In genomic region chr12:102702447-102703114, GRCh38 we compare ENCODE assay signal across 8 cellular contexts.
DNase-seq lines count a peak whose midpoint lies in the region; ATAC-seq, FAIRE-seq and TF ChIP-seq lines count a peak whose summit lies in the region.

No MANE protein-coding gene starts in this region.

- no peaks in the 10 kb centered on the region for H3K23me2 ChIP-seq in H1 (ENCODE audit: low read depth, low read length)

- H3K9ac ChIP-seq in H1 (replicated peaks in 1 of 4; ENCODE audit: extremely low read depth in 1 of 4, low read depth in 3 of 4, low read length in 3 of 4): no peak overlapping the region

- DNase-seq in AG10803 (ENCODE audit: low read depth): peak; percentile 79
- DNase-seq in GM04504 (ENCODE audit: low read depth): peak; percentile 50
- peak; percentile 54 for DNase-seq in RKO (ENCODE audit: low spot score)
- peak in 1 of 2 experiments; percentile 65 for DNase-seq in H1 (ENCODE audit: low read depth in 1 of 2, low spot score in 2 of 2)
- peak in 2 of 3 donors; percentile 24 to 53 for DNase-seq in mucosa of descending colon
- DNase-seq in cerebellar nuclear complex (lab: John Stamatoyannopoulos, UW): no peak

- H3K4me1 ChIP-seq in H1 (replicated peaks in 1 of 4; ENCODE audit: control insufficient read depth in 3 of 4, insufficient read depth in 4 of 4, low read length in 3 of 4) (no peaks in the 10 kb centered on the region), mucosa of descending colon (ENCODE audit: low read depth) (no peaks in the 10 kb centered on the region)

- no peak overlapping the region for H2BK20ac ChIP-seq in H1 (ENCODE audit: low read length)

- no peaks in the 10 kb centered on the region for H3K27me3 ChIP-seq in H1 (replicated peaks in 1 of 4; ENCODE audit: control insufficient read depth in 3 of 4, extremely low read depth in 1 of 4, insufficient read depth in 3 of 4, low read length in 3 of 4)

- H2AFZ ChIP-seq in H1 (ENCODE audit: low read length): 0 out of 2 replicates have a peak overlapping the region, but pooled peaks have one; percentile 53

- H3K56ac ChIP-seq in H1 (replicated peaks; ENCODE audit: insufficient read length, low read depth, low read length): no peak overlapping the region

- 53% methylated on average over 6 of the region's 6 CpGs; no CpG with 5 or more reads in 1 of the 2 experiments for WGBS in H1 (ENCODE audit: extremely low coverage in 1 of 2, insufficient coverage in 1 of 2, insufficient read length in 1 of 2, insufficient replicate concordance in 2 of 2, low coverage in 1 of 2, low lambda C conversion rate in 2 of 2, missing lambda C conversion rate in 1 of 2), 2 experiments

- H3K23ac ChIP-seq in H1 (ENCODE audit: insufficient read length): no peak overlapping the region

- H3K4me3 ChIP-seq in AG10803 (ENCODE audit: low read length): no peak overlapping the region
- H3K4me3 ChIP-seq in H1 (ENCODE audit: extremely low read depth in 1 of 4, insufficient read depth in 2 of 4, low read depth in 3 of 4, low read length in 4 of 4): no peak overlapping the region
- no peak overlapping the region for H3K4me3 ChIP-seq in mucosa of descending colon

- TF ChIP-seq EP300 in H1 (IDR thresholded peaks at IDR 0.05; ENCODE audit: borderline replicate concordance in 1 of 2, low read depth in 2 of 2, low read length in 2 of 2): no peak

- POLR2A ChIA-PET in H1 (lab: Charles Lee; ENCODE audit: partially characterized antibody): no interaction called here

- no peak overlapping the region for H2AK5ac ChIP-seq in H1 (ENCODE audit: low read depth, low read length)

- no peaks in the 10 kb centered on the region for H3K79me1 ChIP-seq in H1 (ENCODE audit: low read depth, low read length)

- H4K5ac ChIP-seq in H1 (ENCODE audit: insufficient read length, low read depth, low read length): no peak overlapping the region

- H3K4ac ChIP-seq in H1 (replicated peaks; ENCODE audit: insufficient read length, low read depth, low read length): no peak overlapping the region

- H3K79me2 ChIP-seq in H1 (ENCODE audit: control insufficient read depth in 1 of 2, insufficient read depth in 2 of 2, low read length in 2 of 2): no peaks in the 10 kb centered on the region

- no peaks in the 10 kb centered on the region for H3K9me3 ChIP-seq in H1 (ENCODE audit: insufficient read depth in 2 of 2, low read depth in 1 of 2, low read length in 1 of 2)
- H3K9me3 ChIP-seq in mucosa of descending colon: no peaks in the 10 kb centered on the region

- no peak overlapping the region for H2BK120ac ChIP-seq in H1 (replicated peaks; ENCODE audit: low read depth, low read length)

- H4K20me1 ChIP-seq in H1 (replicated peaks in 1 of 2; ENCODE audit: control insufficient read depth in 1 of 2, insufficient read depth in 2 of 2, low read length in 2 of 2): no peaks in the 10 kb centered on the region

- intact Hi-C loops in mucosa of descending colon (cut with DNase I, micrococcal nuclease): no loop called here

- no peak overlapping the region for H3K18ac ChIP-seq in H1 (ENCODE audit: extremely low read depth, low read length)

- H3K36me3 ChIP-seq in H1 (ENCODE audit: control insufficient read depth in 2 of 4, insufficient read depth in 4 of 4, low read length in 3 of 4) (no peaks in the 10 kb centered on the region), mucosa of descending colon (ENCODE audit: low read depth) (no peaks in the 10 kb centered on the region)

- peak; percentile 58 to 65 for TF ChIP-seq RAD21 in H1 (IDR thresholded peaks at IDR 0.05 in 1 of 2, conservative IDR thresholded peaks at IDR 0.05 in 1 of 2; ENCODE audit: low read depth in 2 of 2, low read length in 2 of 2)

- H2BK5ac ChIP-seq in H1 (ENCODE audit: low read depth, low read length): no peak overlapping the region

- no peak overlapping the region for H3K4me2 ChIP-seq in H1 (ENCODE audit: insufficient read depth in 1 of 2, low read depth in 2 of 2, low read length in 2 of 2)

- TF ChIP-seq POLR2A in H1 (IDR thresholded peaks at IDR 0.05; ENCODE audit: control extremely low read depth in 1 of 2, low read depth in 2 of 2, low read length in 2 of 2): no peak

- H4K8ac ChIP-seq in H1 (ENCODE audit: extremely low read depth, insufficient read depth, low read length): no peak overlapping the region

- peak; percentile 83 for TF ChIP-seq CTCF in AG10803 (conservative IDR thresholded peaks at IDR 0.05; ENCODE audit: low read length)
- peak in 2 of 3 experiments; percentile 58 to 61; a peak in 3 of 4 replicates for TF ChIP-seq CTCF in H1 (IDR thresholded peaks at IDR 0.05; ENCODE audit: control extremely low read depth in 1 of 3, insufficient read depth in 1 of 3, low read depth in 1 of 3, low read length in 3 of 3)
- TF ChIP-seq CTCF in mucosa of descending colon (IDR thresholded peaks at IDR 0.05): no peak

- no peak overlapping the region for H3K14ac ChIP-seq in H1 (ENCODE audit: insufficient read length)

- no peak overlapping the region for H2BK15ac ChIP-seq in H1 (ENCODE audit: low read length)

- ATAC-seq in HG03432 (IDR thresholded peaks at IDR 0.05; ENCODE audit: unreplicated experiment) (peak; percentile 60), mucosa of descending colon (peak; percentile 49), HG02763 (IDR thresholded peaks at IDR 0.05; ENCODE audit: unreplicated experiment) (no peak)

- CTCF ChIA-PET in H1 (lab: Charles Lee; ENCODE audit: partially characterized antibody): interaction anchor here (0.5 to 1.9 kb wide), 55 partner anchors 8 to 889 kb away, joined by 3 to 14 read pairs (median 3); no protein-coding TSS in a partner anchor

- no peak overlapping the region for H2BK12ac ChIP-seq in H1 (ENCODE audit: low read depth, low read length)

- no peak overlapping the region for H3K27ac ChIP-seq in H1 (ENCODE audit: low read depth, low read length)

- peak; percentile 78 for FAIRE-seq in H1 (lab: Jason Lieb, UNC)

- H4K91ac ChIP-seq in H1 (replicated peaks; ENCODE audit: insufficient read length, low read length): no peak overlapping the region

TF ChIP-seq in H1, 55 proteins besides CTCF, POLR2A, EP300 and RAD21:
- no peak for TF ChIP-seq EZH2 (IDR thresholded peaks at IDR 0.05; ENCODE audit: low read depth, low read length, severe bottlenecking)
- TF ChIP-seq TBP (IDR thresholded peaks at IDR 0.05; ENCODE audit: low read depth, low read length): no peak
- TF ChIP-seq FOSL1 (IDR thresholded peaks at IDR 0.05; ENCODE audit: insufficient read depth, low read depth, low read length): no peak
- TF ChIP-seq SP2 (IDR thresholded peaks at IDR 0.05; ENCODE audit: low read length): no peak
- TF ChIP-seq TAF1 (IDR thresholded peaks at IDR 0.05; ENCODE audit: low read depth, low read length): no peak
- TF ChIP-seq GABPA (IDR thresholded peaks at IDR 0.05; ENCODE audit: borderline replicate concordance, insufficient read depth, low read length): no peak

Comparison
In these comparisons a context has a peak if more than half of its experiments do, and no peak if none do; other contexts are left out.
1. DNase-seq: peak in AG10803 (single experiment), GM04504 (single experiment), RKO (single experiment) and mucosa of descending colon (2 of 3); none in cerebellar nuclear complex (0 of 2).